21 cellular contexts compared by ENCODE assay signal in the genomic region with DNA sequence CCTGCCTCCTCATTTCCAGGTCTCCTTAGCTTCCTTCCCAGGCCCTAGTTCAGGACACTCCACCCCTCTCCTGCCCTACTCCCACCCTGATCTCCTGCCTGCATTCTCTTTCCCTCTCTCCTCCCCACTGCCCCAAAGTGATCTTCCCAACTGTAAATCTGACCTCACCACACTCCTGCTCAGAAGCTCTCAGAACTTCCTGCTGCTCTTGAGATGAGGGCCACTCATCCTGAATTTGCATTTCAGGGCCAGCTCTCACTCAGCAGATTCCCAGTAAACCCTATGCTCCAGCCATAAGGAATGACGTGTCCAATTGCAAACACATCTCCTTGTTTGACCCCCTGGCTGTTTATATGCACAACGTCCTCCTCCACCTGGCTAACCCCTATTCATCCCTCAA.
DNase-seq lines count a peak whose midpoint lies in the region; ATAC-seq, FAIRE-seq and TF ChIP-seq lines count a peak whose summit lies in the region.
"Had no signal": no experiment of that assay in that cellular context is flagged by ENCODE, and none has a peak within 500 bp of the region (broad histone marks: within the 10 kb centered on the region; RNA-seq: fewer than 3 reads in every experiment).

No MANE protein-coding gene starts in this region.

- H3K4me3 ChIP-seq in lower lobe of right lung (no peak overlapping the region), upper lobe of right lung (no peak overlapping the region)
- H3K4me3 ChIP-seq: BLaER1 treated with 17β-estradiol and CSF1 and Interleukin-3, amounts not matched to agents 10 nM and 100 nM had no signal

- H3K27me3 ChIP-seq in lower lobe of right lung (ENCODE audit: low read depth) (no peaks in the 10 kb centered on the region), upper lobe of right lung (no peaks in the 10 kb centered on the region)
- H3K27me3 ChIP-seq: BLaER1 treated with 17β-estradiol and CSF1 and Interleukin-3, amounts not matched to agents 10 nM and 100 nM had no signal

- H3K9me3 ChIP-seq in lower lobe of right lung (no peaks in the 10 kb centered on the region), upper lobe of right lung (no peaks in the 10 kb centered on the region)
- H3K9me3 ChIP-seq: BLaER1 treated with 17β-estradiol and CSF1 and Interleukin-3, amounts not matched to agents 10 nM and 100 nM had no signal

- FAIRE-seq in H54 (lab: Jason Lieb, UNC), result no peak
- FAIRE-seq: GM12892 had no signal

- H3K4me1 ChIP-seq in lower lobe of right lung (no peaks in the 10 kb centered on the region), upper lobe of right lung (no peaks in the 10 kb centered on the region)
- H3K4me1 ChIP-seq: BLaER1 treated with 17β-estradiol and CSF1 and Interleukin-3, amounts not matched to agents 10 nM and 100 nM had no signal

- ATAC-seq in lower lobe of right lung (peak; percentile 52 to 78), upper lobe of right lung (peak; percentile 70), GM21619 (IDR thresholded peaks at IDR 0.05; ENCODE audit: unreplicated experiment) (no peak)
- ATAC-seq: CD8-positive, alpha-beta T cell; Panc1; T-cell had no signal

- no peak for TF ChIP-seq POLR2A in H54 (IDR thresholded peaks at IDR 0.05; ENCODE audit: low read depth, low read length)

- H3K27ac ChIP-seq in lower lobe of right lung (no peak overlapping the region), upper lobe of right lung (no peak overlapping the region)
- H3K27ac ChIP-seq: BLaER1 treated with 17β-estradiol and CSF1 and Interleukin-3, amounts not matched to agents 10 nM and 100 nM had no signal

- H3K36me3 ChIP-seq in lower lobe of right lung, result no peaks in the 10 kb centered on the region
- H3K36me3 ChIP-seq in upper lobe of right lung, result no peaks in the 10 kb centered on the region
- H3K36me3 ChIP-seq: BLaER1 treated with 17β-estradiol and CSF1 and Interleukin-3, amounts not matched to agents 10 nM and 100 nM had no signal

- intact Hi-C loops in lower lobe of right lung (cut with DNase I) (no loop called here), upper lobe of right lung (cut with DNase I) (no loop called here)

- no peak for TF ChIP-seq CTCF in lower lobe of right lung (IDR thresholded peaks at IDR 0.05)
- no peak for TF ChIP-seq CTCF in upper lobe of right lung (IDR thresholded peaks at IDR 0.05)

- DNase-seq in ELF-1 (ENCODE audit: low read depth, low spot score) (peak; percentile 24), NCI-H2029 (lab: John Stamatoyannopoulos, UW) (peak; percentile 89), lower lobe of right lung (no peak), upper lobe of right lung (no peak), H54 (ENCODE audit: insufficient read length, low spot score) (no peak), Ammon's horn (ENCODE audit: low spot score) (no peak)
- DNase-seq: ACHN; Calu3; CD8-positive, alpha-beta T cell; DMS79 treated with DMSO at 0.1 percent for 48 hours; GOT3; NCI-H1694; NCI-H2227 treated with DMSO at 0.1 percent for 48 hours; NCI-H524; NCI-H774; SIG-M5; T-cell had no signal

Comparison
In these comparisons a context has a peak if more than half of its experiments do, and no peak if none do; other contexts are left out.
1. DNase-seq: peak in ELF-1 (single experiment) and NCI-H2029 (single experiment); none in lower lobe of right lung (single experiment), upper lobe of right lung (single experiment), H54 (single experiment) and Ammon's horn (single experiment).